In genomic region chr12:52992699-52993557, GRCh38 we compare ENCODE assay signal across 1 cellular context.
TF ChIP-seq lines count a peak whose summit lies in the region.

No MANE protein-coding gene starts in this region.

TF ChIP-seq in H1, 55 proteins besides CTCF, POLR2A, EP300 and RAD21:
- peak; percentile 63 for TF ChIP-seq BACH1 (IDR thresholded peaks at IDR 0.05; ENCODE audit: low read length)
- TF ChIP-seq PHF8 (conservative IDR thresholded peaks at IDR 0.05; ENCODE audit: low read depth, low read length), result no peak
